Comparison of ENCODE assay signal across 19 cellular contexts in genomic region chr5:128376577-128376976, GRCh38.
A peak's percentile ranks its signal among the peaks of the same experiment; 100 is the strongest.
DNase-seq lines count a peak whose midpoint lies in the region; ATAC-seq and TF ChIP-seq lines count a peak whose summit lies in the region.
"Had no signal": no experiment of that assay in that cellular context is flagged by ENCODE, and none has a peak within 500 bp of the region (broad histone marks: within the 10 kb centered on the region; RNA-seq: fewer than 3 reads in every experiment).

No MANE protein-coding gene starts in this region.

- H3K4me1 Mint-ChIP-seq in CD4-positive, alpha-beta T cell (ENCODE audit: low read depth): no peaks in the 10 kb centered on the region
- H3K4me1 Mint-ChIP-seq: CD4-positive, CD25-positive, alpha-beta regulatory T cell had no signal

- H3K27me3 Mint-ChIP-seq in CD4-positive, alpha-beta T cell: peaks cover 4% of the 10 kb centered on the region
- H3K27me3 Mint-ChIP-seq: CD4-positive, CD25-positive, alpha-beta regulatory T cell had no signal

- H3K27me3 ChIP-seq in CD4-positive, alpha-beta T cell (ENCODE audit: control insufficient read depth, insufficient read depth, low read length): no peaks in the 10 kb centered on the region
- H3K27me3 ChIP-seq: BE2C had no signal

- CTCF ChIA-PET in HEK293T (lab: Yijun Ruan, JAX): no interaction called here
- CTCF ChIA-PET in CD4-positive, alpha-beta T cell (lab: Charles Lee): no interaction called here

- H3K36me3 Mint-ChIP-seq in CD4-positive, alpha-beta T cell (ENCODE audit: low read depth): no peaks in the 10 kb centered on the region
- H3K36me3 Mint-ChIP-seq: CD4-positive, CD25-positive, alpha-beta regulatory T cell had no signal

- no peaks in the 10 kb centered on the region for H3K9me3 ChIP-seq in CD4-positive, alpha-beta T cell (ENCODE audit: control insufficient read depth, low read length)
- H3K9me3 ChIP-seq: BE2C, Caco-2, HAP-1 had no signal

- H3K4me3 Mint-ChIP-seq in CD4-positive, alpha-beta T cell: no peak overlapping the region
- H3K4me3 Mint-ChIP-seq: CD4-positive, CD25-positive, alpha-beta regulatory T cell; HFFc6 had no signal

- H3K4me3 ChIP-seq in HFF-Myc (replicated peaks; ENCODE audit: low read depth, low read length) (no peak overlapping the region), astrocyte of the cerebellum (ENCODE audit: low read depth, low read length) (no peak overlapping the region)
- H3K4me3 ChIP-seq: GM23248, HAP-1, K562 had no signal

- no peak for ATAC-seq in CD4-positive, alpha-beta T cell (ENCODE audit: poor library complexity)
- ATAC-seq: K562 had no signal

- TF ChIP-seq CTCF in AG09319 (IDR thresholded peaks at IDR 0.05; ENCODE audit: low read depth, low read length): no peak
- TF ChIP-seq CTCF in HFF-Myc (IDR thresholded peaks at IDR 0.05; ENCODE audit: low read depth, low read length, missing control alignments): no peak
- TF ChIP-seq CTCF in astrocyte of the cerebellum (IDR thresholded peaks at IDR 0.05; ENCODE audit: low read depth, low read length, missing control alignments): no peak
- TF ChIP-seq CTCF in CD4-positive, alpha-beta T cell (IDR thresholded peaks at IDR 0.05): no peak

- H3K27ac Mint-ChIP-seq in CD4-positive, alpha-beta T cell: no peak overlapping the region
- H3K27ac Mint-ChIP-seq: CD4-positive, CD25-positive, alpha-beta regulatory T cell; HFFc6 had no signal

- no peaks in the 10 kb centered on the region for H3K9me3 Mint-ChIP-seq in CD4-positive, alpha-beta T cell
- H3K9me3 Mint-ChIP-seq: HFFc6 had no signal

- in situ Hi-C loops in astrocyte of the cerebellum (cut with HindIII; ENCODE audit: low sequenced_read_pairs): no loop called here

- POLR2A ChIA-PET in HEK293T (lab: Yijun Ruan, JAX): no interaction called here
- POLR2A ChIA-PET in CD4-positive, alpha-beta T cell (lab: Charles Lee): no interaction called here

- H3K27ac ChIP-seq in substantia nigra (ENCODE audit: low read depth, low read length, poor library complexity, severe bottlenecking): no peak overlapping the region
- H3K27ac ChIP-seq in CD4-positive, alpha-beta T cell (ENCODE audit: low read depth, low read length): no peak overlapping the region
- H3K27ac ChIP-seq: GM23248 had no signal

- intact Hi-C loops in CD4-positive, alpha-beta T cell (cut with DNase I, micrococcal nuclease): no loop called here

- peak; percentile 34 for DNase-seq in AG09319 (ENCODE audit: extremely low read depth, low read depth)
- peak; percentile 46 for DNase-seq in HFF-Myc (ENCODE audit: extremely low read depth, low read depth)
- DNase-seq in astrocyte of the cerebellum (ENCODE audit: low read depth): peak; percentile 18
- peak; percentile 43 for DNase-seq in fibroblast of peridontal ligament (ENCODE audit: extremely low read depth)
- DNase-seq in GF-D8 (lab: John Stamatoyannopoulos, UW): no peak
- DNase-seq in substantia nigra (lab: John Stamatoyannopoulos, UW): no peak
- no peak for DNase-seq in HEK293T (ENCODE audit: extremely low spot score)
- no peak for DNase-seq in CD4-positive, alpha-beta T cell
- DNase-seq: 8988T; BE2C; C1 segment of cervical spinal cord; Caco-2; CD4-positive, CD25-positive, alpha-beta regulatory T cell; GDM1; GM23248; HFFc6; IMR-90 had no signal

TF ChIP-seq in HEK293T, 16 proteins besides CTCF, POLR2A, EP300 and RAD21:
- TF ChIP-seq CTBP1 (IDR thresholded peaks at IDR 0.05; ENCODE audit: borderline replicate concordance): no peak
- no peak for TF ChIP-seq TARDBP (IDR thresholded peaks at IDR 0.05)
- no peak for TF ChIP-seq SP1 (IDR thresholded peaks at IDR 0.05)
- TF ChIP-seq ZNF384 (IDR thresholded peaks at IDR 0.05): no peak
- no peak for TF ChIP-seq FOXA1 (IDR thresholded peaks at IDR 0.05)
- TF ChIP-seq FOXM1 (IDR thresholded peaks at IDR 0.05; ENCODE audit: borderline replicate concordance): no peak
- no peak for TF ChIP-seq L3MBTL2 (conservative IDR thresholded peaks at IDR 0.05)
- TF ChIP-seq PKNOX1 (IDR thresholded peaks at IDR 0.05): no peak
- TF ChIP-seq SUZ12 (IDR thresholded peaks at IDR 0.05): no peak
- TF ChIP-seq ARNT (IDR thresholded peaks at IDR 0.05): no peak
- no peak for TF ChIP-seq LEF1 (IDR thresholded peaks at IDR 0.05; ENCODE audit: borderline replicate concordance)
- no peak for TF ChIP-seq ELF4 (IDR thresholded peaks at IDR 0.05)
- TF ChIP-seq NFRKB (IDR thresholded peaks at IDR 0.05): no peak
- TF ChIP-seq HDGF (IDR thresholded peaks at IDR 0.05; ENCODE audit: borderline replicate concordance): no peak
- no peak for TF ChIP-seq BHLHE40 (IDR thresholded peaks at IDR 0.05; ENCODE audit: borderline replicate concordance)

Comparison
In these comparisons a context has a peak if more than half of its experiments do, and no peak if none do; other contexts are left out.
1. DNase-seq: peak in AG09319 (single experiment), HFF-Myc (single experiment), astrocyte of the cerebellum (single experiment) and fibroblast of peridontal ligament (single experiment); none in GF-D8 (single experiment), substantia nigra (0 of 49), HEK293T (single experiment) and CD4-positive, alpha-beta T cell (0 of 10).